ENCODE assay signal across 8 cellular contexts in genomic region chr10:22345301-22346086, GRCh38. TPM values are rescaled to one million over a fixed set of nuclear protein-coding genes. Genes with fewer than 3 reads are reported as not detected.
DNase-seq lines count a peak whose midpoint lies in the region; ATAC-seq, FAIRE-seq and TF ChIP-seq lines count a peak whose summit lies in the region.

TSS of gene SPAG6 (plus strand) at chr10:22345496. CDS start at chr10:22345612, 116 bp downstream.

- H3K9me3 Mint-ChIP-seq in activated T-cell treated with anti-CD3 and anti-CD28 coated beads, Interleukin-2, amount 50 U/mL, for 72 hours: peaks cover 0 to 2% of the 10 kb centered on the region in 2 donors

- H3K36me3 ChIP-seq in iPS DF 6.9 (ENCODE audit: control insufficient read depth, insufficient read depth, low read length) (no peaks in the 10 kb centered on the region), smooth muscle cell (ENCODE audit: low read depth) (no peaks in the 10 kb centered on the region)

- H3K27me3 ChIP-seq in iPS DF 6.9 (ENCODE audit: control insufficient read depth, insufficient read depth, low read length) (peaks cover 41% of the 10 kb centered on the region), smooth muscle cell (ENCODE audit: low read depth) (peaks cover 95% of the 10 kb centered on the region)

- WGBS in iPS DF 6.9 (ENCODE audit: insufficient coverage, insufficient read length): no CpG with 5 or more reads among the region's 83 CpGs
- WGBS in smooth muscle cell (ENCODE audit: low lambda C conversion rate): 5% methylated on average over 80 of the region's 83 CpGs

- H3K4me1 Mint-ChIP-seq in activated T-cell treated with anti-CD3 and anti-CD28 coated beads, Interleukin-2, amount 50 U/mL, for 72 hours (ENCODE audit: low read depth): peaks cover 24% of the 10 kb centered on the region

- H3F3A ChIP-seq in smooth muscle cell (ENCODE audit: low read depth): no peaks in the 10 kb centered on the region

- DNase-seq in GM10248 (ENCODE audit: extremely low spot score) (peak; percentile 47), NCI-H1092 treated with DMSO at 0.1 percent for 48 hours (lab: John Stamatoyannopoulos, UW) (peak; percentile 58), iPS DF 6.9 (ENCODE audit: low read depth, low spot score) (no peak), smooth muscle cell (lab: John Stamatoyannopoulos, UW; ENCODE audit: unreplicated experiment) (no peak), urothelium cell line (ENCODE audit: low spot score) (no peak)
- peak; percentile 80 to 81 for DNase-seq in activated T-cell treated with anti-CD3 and anti-CD28 coated beads, Interleukin-2, amount 50 U/mL, for 72 hours
- no peak for DNase-seq in central memory CD4-positive, alpha-beta T cell

- no peaks in the 10 kb centered on the region; the same call in 1 of the 2 replicates for H3K4me1 ChIP-seq in iPS DF 6.9 (ENCODE audit: control insufficient read depth, insufficient read depth, low read length)
- H3K4me1 ChIP-seq in smooth muscle cell (ENCODE audit: low read depth): peaks cover 5% of the 10 kb centered on the region

- H3K4me3 ChIP-seq in iPS DF 6.9 (ENCODE audit: low read length) (peak within 1 kb of the TSS; percentile 54; the same call in 1 of the 2 replicates), smooth muscle cell (peak within 1 kb of the TSS; percentile 33)

- H3K27me3 Mint-ChIP-seq in activated T-cell treated with anti-CD3 and anti-CD28 coated beads, Interleukin-2, amount 50 U/mL, for 72 hours (ENCODE audit: low read depth): peaks cover 59% of the 10 kb centered on the region

- peak; percentile 69 to 73 for ATAC-seq in activated T-cell treated with anti-CD3 and anti-CD28 coated beads, Interleukin-2, amount 50 U/mL, for 72 hours (replicated peaks in 1 of 2)
- ATAC-seq in HG03469 (IDR thresholded peaks at IDR 0.05; ENCODE audit: unreplicated experiment): no peak

- H4K20me1 ChIP-seq in smooth muscle cell (ENCODE audit: low read depth): no peaks in the 10 kb centered on the region

- no peak for FAIRE-seq in urothelium cell line (lab: Jason Lieb, UNC)

- POLR2A ChIA-PET in GM10248 (lab: Yijun Ruan, JAX): no interaction called here

- no peak within 1 kb of the TSS for H3K27ac ChIP-seq in iPS DF 6.9 (ENCODE audit: low read length)
- H3K27ac ChIP-seq in smooth muscle cell (ENCODE audit: low read depth): no peak within 1 kb of the TSS

- H3K4me3 Mint-ChIP-seq in activated T-cell treated with anti-CD3 and anti-CD28 coated beads, Interleukin-2, amount 50 U/mL, for 72 hours: peak within 1 kb of the TSS; percentile 82 to 92

- CTCF ChIA-PET in GM10248 (lab: Yijun Ruan, JAX): interaction anchor here (1.1 to 1.6 kb wide), 2 partner anchors 19 to 127 kb away, joined by 4 read pairs; no protein-coding TSS in a partner anchor

- no peak within 1 kb of the TSS for H2AFZ ChIP-seq in smooth muscle cell (ENCODE audit: low read depth)

- peak within 1 kb of the TSS; percentile 97 for H3K27ac Mint-ChIP-seq in activated T-cell treated with anti-CD3 and anti-CD28 coated beads, Interleukin-2, amount 50 U/mL, for 72 hours

- H3K9me3 ChIP-seq in iPS DF 6.9 (ENCODE audit: control insufficient read depth, insufficient read depth, low read length) (no peaks in the 10 kb centered on the region), smooth muscle cell (replicated peaks; ENCODE audit: low read depth) (no peaks in the 10 kb centered on the region)

- H3K79me2 ChIP-seq in smooth muscle cell (ENCODE audit: low read depth): no peaks in the 10 kb centered on the region

- no peak within 1 kb of the TSS for H3K9ac ChIP-seq in smooth muscle cell (ENCODE audit: low read depth)

- TF ChIP-seq CTCF in GM10248 (IDR thresholded peaks at IDR 0.05; ENCODE audit: control extremely low read depth, extremely low read depth, low read depth, missing control alignments): no peak
- no peak for TF ChIP-seq CTCF in smooth muscle cell (IDR thresholded peaks at IDR 0.05; ENCODE audit: borderline replicate concordance, insufficient read depth, poor library complexity, severe bottlenecking)

- peaks cover 5% of the 10 kb centered on the region in 2 donors for H3K36me3 Mint-ChIP-seq in activated T-cell treated with anti-CD3 and anti-CD28 coated beads, Interleukin-2, amount 50 U/mL, for 72 hours (ENCODE audit: insufficient read depth in 2 of 2)

- H3K4me2 ChIP-seq in smooth muscle cell: peak within 1 kb of the TSS; percentile 70

RNA-seq across cellular contexts. Expression of gene SPAG6, which starts in this region (rescaled TPM):
- under 1 TPM; 0.37 to 0.38 TPM for total RNA-seq in activated T-cell treated with anti-CD3 and anti-CD28 coated beads, Interleukin-2, amount 50 U/mL, for 72 hours
- not detected in 2 replicates for total RNA-seq in smooth muscle cell
- 0.61 TPM in 1 of 2 replicates, not detected in the other for polyA plus RNA-seq in smooth muscle cell

Comparison
In these comparisons a context has a peak if more than half of its experiments do, and no peak if none do; other contexts are left out.
1. Peak in DNase-seq and ATAC-seq in activated T-cell treated with anti-CD3 and anti-CD28 coated beads, Interleukin-2, amount 50 U/mL, for 72 hours; RNA of the gene not detected or under 1 TPM.
2. DNase-seq: peak in GM10248 (single experiment) and NCI-H1092 treated with DMSO at 0.1 percent for 48 hours (single experiment); none in iPS DF 6.9 (single experiment), smooth muscle cell (single experiment), urothelium cell line (single experiment) and central memory CD4-positive, alpha-beta T cell (single experiment).